In genomic region chr10:129136866-129137415, GRCh38 we compare ENCODE assay signal across 28 cellular contexts.
"Had no signal": no experiment of that assay in that cellular context is flagged by ENCODE, and none has a peak within 500 bp of the region (broad histone marks: within the 10 kb centered on the region; RNA-seq: fewer than 3 reads in every experiment).

No MANE protein-coding gene starts in this region.

- H3K79me2 ChIP-seq: parathyroid adenoma had no signal

- DNase-seq: colonic mucosa; effector memory CD4-positive, alpha-beta T cell; esophagus squamous epithelium; foreskin melanocyte; glutamatergic neuron; heart right ventricle; hippocampal formation; left cardiac atrium; left ventricle myocardium inferior; naive B cell; stimulated activated CD4-positive, alpha-beta T cell treated with anti-CD3 and anti-CD28 coated beads, Interleukin-12 subunit alpha, Interleukin-12 subunit beta, amount 100 ng/mL, for 4 hours; stimulated activated CD4-positive, alpha-beta T cell treated with anti-CD3 and anti-CD28 coated beads, Interleukin-1b, Interleukin-23, amount 100 ng/mL, for 48 hours; stimulated activated CD4-positive, alpha-beta T cell treated with anti-CD3 and anti-CD28 coated beads, Interleukin-4, amount 100 ng/mL, for 24 hours; stimulated activated naive CD4-positive, alpha-beta T cell treated with Interleukin-2 at 50 U/mL for 16 hours; substantia nigra; testis; tibial artery had no signal

- H3K36me3 ChIP-seq: colonic mucosa, esophagus squamous epithelium, heart right ventricle, left ventricle myocardium inferior, tibial artery had no signal

- H3K9me3 Mint-ChIP-seq: dendritic cell treated with granulocyte-macrophage colony-stimulating factor and Interleukin-4, amounts not matched to agents 40 ng/mL and 50 ng/mL, for 4 days; memory B cell; natural killer cell treated with Interleukin-12 subunit alpha and Interleukin-12 subunit beta and Interleukin-15 and Interleukin-18, amount 100 ng/mL, for 72 hours; neural crest cell; stimulated activated effector memory CD8-positive, alpha-beta T cell treated with anti-CD3 and anti-CD28 coated beads, Interleukin-12 subunit alpha, Interleukin-12 subunit beta, amount 100 ng/mL, for 72 hours; type B pancreatic cell had no signal

- H3K4me1 ChIP-seq: colonic mucosa, esophagus squamous epithelium, left ventricle myocardium inferior, parathyroid adenoma, testis had no signal

- H3K27me3 ChIP-seq: colonic mucosa, esophagus squamous epithelium, testis had no signal

- H3K4me2 ChIP-seq: smooth muscle cell had no signal

- H3K9ac ChIP-seq: parathyroid adenoma had no signal

- H3K27ac ChIP-seq: colonic mucosa, esophagus squamous epithelium, heart right ventricle, left ventricle myocardium inferior, parathyroid adenoma, testis, tibial artery had no signal

- H3K27ac Mint-ChIP-seq: dendritic cell treated with granulocyte-macrophage colony-stimulating factor and Interleukin-4, amounts not matched to agents 40 ng/mL and 50 ng/mL, for 4 days; memory B cell; naive B cell; natural killer cell treated with Interleukin-12 subunit alpha and Interleukin-12 subunit beta and Interleukin-15 and Interleukin-18, amount 100 ng/mL, for 72 hours; progenitor cell of endocrine pancreas; stimulated activated effector memory CD8-positive, alpha-beta T cell treated with anti-CD3 and anti-CD28 coated beads, Interleukin-12 subunit alpha, Interleukin-12 subunit beta, amount 100 ng/mL, for 72 hours; type B pancreatic cell had no signal

- H3K4me3 ChIP-seq: colonic mucosa, esophagus squamous epithelium, heart right ventricle, left ventricle myocardium inferior, lung, smooth muscle cell, testis, tibial artery had no signal

- H3K36me3 Mint-ChIP-seq: memory B cell; naive B cell; natural killer cell treated with Interleukin-12 subunit alpha and Interleukin-12 subunit beta and Interleukin-15 and Interleukin-18, amount 100 ng/mL, for 72 hours; stimulated activated effector memory CD8-positive, alpha-beta T cell treated with anti-CD3 and anti-CD28 coated beads, Interleukin-12 subunit alpha, Interleukin-12 subunit beta, amount 100 ng/mL, for 72 hours; type B pancreatic cell had no signal

- ATAC-seq: heart right ventricle; left cardiac atrium; natural killer cell treated with Interleukin-12 subunit alpha and Interleukin-12 subunit beta and Interleukin-15 and Interleukin-18, amount 100 ng/mL, for 72 hours; sciatic nerve; stimulated activated effector memory CD8-positive, alpha-beta T cell treated with anti-CD3 and anti-CD28 coated beads, Interleukin-12 subunit alpha, Interleukin-12 subunit beta, amount 100 ng/mL, for 72 hours had no signal

- H3K4me1 Mint-ChIP-seq: memory B cell; stimulated activated effector memory CD8-positive, alpha-beta T cell treated with anti-CD3 and anti-CD28 coated beads, Interleukin-12 subunit alpha, Interleukin-12 subunit beta, amount 100 ng/mL, for 72 hours had no signal

- H3K9me3 ChIP-seq: colonic mucosa, esophagus squamous epithelium, heart right ventricle, left ventricle myocardium inferior, testis, tibial artery had no signal

- H3K27me3 Mint-ChIP-seq: dendritic cell treated with granulocyte-macrophage colony-stimulating factor and Interleukin-4, amounts not matched to agents 40 ng/mL and 50 ng/mL, for 4 days had no signal

- H2AFZ ChIP-seq: parathyroid adenoma had no signal

- H3K4me3 Mint-ChIP-seq: dendritic cell treated with granulocyte-macrophage colony-stimulating factor and Interleukin-4, amounts not matched to agents 40 ng/mL and 50 ng/mL, for 4 days; memory B cell; natural killer cell treated with Interleukin-12 subunit alpha and Interleukin-12 subunit beta and Interleukin-15 and Interleukin-18, amount 100 ng/mL, for 72 hours; neural crest cell; stimulated activated effector memory CD8-positive, alpha-beta T cell treated with anti-CD3 and anti-CD28 coated beads, Interleukin-12 subunit alpha, Interleukin-12 subunit beta, amount 100 ng/mL, for 72 hours; type B pancreatic cell had no signal
